In the genomic region with DNA sequence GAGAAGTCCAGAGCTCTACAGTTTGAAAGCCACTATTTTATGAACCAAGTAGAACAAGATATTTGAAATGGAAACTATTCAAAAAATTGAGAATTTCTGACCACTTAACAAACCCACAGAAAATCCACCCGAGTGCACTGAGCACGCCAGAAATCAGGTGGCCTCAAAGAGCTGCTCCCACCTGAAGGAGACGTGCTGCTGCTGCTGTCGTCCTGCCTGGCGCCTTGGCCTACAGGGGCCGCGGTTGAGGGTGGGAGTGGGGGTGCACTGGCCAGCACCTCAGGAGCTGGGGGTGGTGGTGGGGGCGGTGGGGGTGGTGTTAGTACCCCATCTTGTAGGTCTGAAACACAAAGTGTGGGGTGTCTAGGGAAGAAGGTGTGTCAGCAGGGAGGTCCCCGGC, we compare ENCODE assay signal across 3 cellular contexts. TPM values are rescaled to one million over a fixed set of nuclear protein-coding genes. Genes with fewer than 3 reads are reported as not detected.
"Had no signal": no experiment of that assay in that cellular context is flagged by ENCODE, and none has a peak within 500 bp of the region (broad histone marks: within the 10 kb centered on the region; RNA-seq: fewer than 3 reads in every experiment).

No MANE protein-coding gene starts in this region.

RNA-seq across cellular contexts. Expression of a gene that starts 50.0 kb away (rescaled TPM):
- total RNA-seq: GM23248, H4, HFFc6 had no signal
